Comparison of ENCODE assay signal across 1 cellular context in the genomic region with DNA sequence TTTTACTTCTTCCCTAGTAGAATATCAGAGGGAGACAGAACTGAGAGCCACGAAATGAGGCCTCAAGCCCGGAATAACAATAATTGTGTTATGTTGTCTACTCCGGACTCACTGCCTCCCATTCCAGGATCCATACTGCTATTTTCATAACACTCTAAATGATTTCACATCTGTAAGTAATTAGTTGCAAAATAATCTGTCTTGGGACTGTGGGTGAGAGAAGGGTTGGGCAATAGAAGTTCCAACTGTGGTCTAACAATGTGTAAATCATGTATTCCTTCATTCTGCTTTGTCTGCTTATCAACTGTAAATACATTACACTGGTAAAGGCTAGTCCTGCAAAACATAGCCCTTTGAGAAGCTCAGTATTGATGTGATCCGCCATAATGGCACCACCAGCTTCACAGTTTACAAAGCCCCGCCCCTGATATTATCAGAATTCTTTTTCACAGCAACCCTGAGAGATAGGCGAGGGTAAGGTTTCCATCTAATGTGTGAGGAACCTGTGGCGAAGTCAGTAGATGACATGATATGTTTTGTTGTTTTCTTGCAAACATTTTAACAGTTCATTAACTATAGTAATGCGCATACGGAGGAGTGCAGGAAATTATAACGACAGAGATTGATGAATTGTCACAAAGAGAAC.
TF ChIP-seq lines count a peak whose summit lies in the region.

No MANE protein-coding gene starts in this region.

TF ChIP-seq in GM23338, 12 proteins besides CTCF, POLR2A, EP300 and RAD21 (continued from another document):
- TF ChIP-seq ZNF462 (CRISPR knock-in tag; IDR thresholded peaks at IDR 0.05), result no peak
- no peak for TF ChIP-seq ETS1 (IDR thresholded peaks at IDR 0.05)
- no peak for TF ChIP-seq POLR2AphosphoS5 (IDR thresholded peaks at IDR 0.05; ENCODE audit: low read depth)
- TF ChIP-seq EZH2 (IDR thresholded peaks at IDR 0.05; ENCODE audit: low read depth, unreplicated experiment), result no peak
- no peak for TF ChIP-seq STAT1 (IDR thresholded peaks at IDR 0.05; ENCODE audit: unreplicated experiment)
- TF ChIP-seq NANOG (IDR thresholded peaks at IDR 0.05; ENCODE audit: borderline replicate concordance), result no peak
- no peak for TF ChIP-seq EZH2phosphoT487 (IDR thresholded peaks at IDR 0.05; ENCODE audit: unreplicated experiment)
